20 cellular contexts compared by ENCODE assay signal in genomic region chr11:70747285-70747684, GRCh38.
"Had no signal": no experiment of that assay in that cellular context is flagged by ENCODE, and none has a peak within 500 bp of the region (broad histone marks: within the 10 kb centered on the region; RNA-seq: fewer than 3 reads in every experiment).

No MANE protein-coding gene starts in this region.

- FAIRE-seq: frontal cortex, small intestine had no signal

- H3K4me1 ChIP-seq: right atrium auricular region, sigmoid colon, tibial artery, upper lobe of right lung, vagina had no signal

- H3K9me3 ChIP-seq: neutrophil had no signal

- H3K4me3 ChIP-seq: coronary artery, heart right ventricle, right atrium auricular region, sigmoid colon, tibial artery, upper lobe of right lung, vagina had no signal

- H3K36me3 ChIP-seq: heart right ventricle, neutrophil, right atrium auricular region, sigmoid colon, tibial artery, upper lobe of right lung, vagina had no signal

- H3K27ac ChIP-seq: coronary artery, heart right ventricle, neutrophil, right atrium auricular region, sigmoid colon, tibial artery, upper lobe of right lung, vagina had no signal

- H3K36me3 Mint-ChIP-seq: stimulated activated effector memory CD8-positive, alpha-beta T cell treated with anti-CD3 and anti-CD28 coated beads, Interleukin-12 subunit alpha, Interleukin-12 subunit beta, amount 100 ng/mL, for 72 hours had no signal

- H3K27ac Mint-ChIP-seq: endodermal cell; naive thymus-derived CD4-positive, alpha-beta T cell; nephron progenitor cell; stimulated activated effector memory CD8-positive, alpha-beta T cell treated with anti-CD3 and anti-CD28 coated beads, Interleukin-12 subunit alpha, Interleukin-12 subunit beta, amount 100 ng/mL, for 72 hours had no signal

- H3K4me3 Mint-ChIP-seq: endodermal cell; naive thymus-derived CD4-positive, alpha-beta T cell; nephron progenitor cell; stimulated activated effector memory CD8-positive, alpha-beta T cell treated with anti-CD3 and anti-CD28 coated beads, Interleukin-12 subunit alpha, Interleukin-12 subunit beta, amount 100 ng/mL, for 72 hours had no signal

- DNase-seq: effector CD4-positive, alpha-beta T cell; endodermal cell; heart right ventricle; islet precursor cell; midbrain; naive thymus-derived CD4-positive, alpha-beta T cell; nephron progenitor cell; sigmoid colon; small intestine; stimulated activated CD4-positive, alpha-beta T cell treated with anti-CD3 and anti-CD28 coated beads, Interleukin-2, amount 100 ng/mL, for 48 hours; stimulated activated CD8-positive, alpha-beta memory T cell treated with anti-CD3 and anti-CD28 coated beads, Interleukin-4, amount 100 ng/mL, for 48 hours; stimulated activated naive CD8-positive, alpha-beta T cell treated with anti-CD3 and anti-CD28 coated beads, Interleukin-15, Interleukin-2, amounts not matched to agents 100 U/mL and 50 U/mL, for 24 hours; tibial artery; upper lobe of right lung had no signal

- H3K27me3 ChIP-seq: right atrium auricular region, upper lobe of right lung, vagina had no signal

- H3K4me1 Mint-ChIP-seq: naive thymus-derived CD4-positive, alpha-beta T cell; stimulated activated effector memory CD8-positive, alpha-beta T cell treated with anti-CD3 and anti-CD28 coated beads, Interleukin-12 subunit alpha, Interleukin-12 subunit beta, amount 100 ng/mL, for 72 hours had no signal
